Comparison of ENCODE assay signal across 25 cellular contexts in genomic region chr1:23062271-23062670, GRCh38. TPM values are rescaled to one million over a fixed set of nuclear protein-coding genes. Genes with fewer than 3 reads are reported as not detected.
"Had no signal": no experiment of that assay in that cellular context is flagged by ENCODE, and none has a peak within 500 bp of the region (broad histone marks: within the 10 kb centered on the region; RNA-seq: fewer than 3 reads in every experiment).

No MANE protein-coding gene starts in this region.

- H3K4me1 Mint-ChIP-seq: naive B cell; stimulated activated memory B cell treated with anti-CD40 and anti-IgM and Interleukin-4, amounts not matched to agents 10 μg/mL and 1 μg/mL and 100 μg/mL, for 72 hours; WTC11 had no signal

- H3K9me3 Mint-ChIP-seq: activated naive CD8-positive, alpha-beta T cell treated with anti-CD3 and anti-CD28 coated beads for 36 hours; activated T-helper 1 cell treated with anti-CD3 and anti-CD28 coated beads, Interleukin-12 subunit alpha, Interleukin-12 subunit beta, Interleukin-2, Interleukin-4 antibody, amounts not matched to agents 30 ng/mL and 10 ng/mL and 1 ng/mL, durations not matched to agents 14 hours and 24 hours and 36 hours; naive B cell; stimulated activated memory B cell treated with anti-CD40 and anti-IgM and Interleukin-4, amounts not matched to agents 10 μg/mL and 1 μg/mL and 100 μg/mL, for 72 hours; T-helper 2 cell treated with Interferon-gamma antibody and Interleukin-4, amounts not matched to agents 5 μg/mL and 100 μg/mL, for 36 hours; WTC11 had no signal

- H3K9ac ChIP-seq: parathyroid adenoma, SK-N-SH had no signal

- H3K27me3 ChIP-seq: esophagus squamous epithelium, spleen, upper lobe of left lung had no signal

- FAIRE-seq: colon, endometrium, TTC549 had no signal

- DNase-seq: activated CD4-positive, alpha-beta T cell treated with anti-CD3 and anti-CD28 coated beads for 36 hours; activated CD4-positive, alpha-beta T cell treated with anti-CD3 and anti-CD28 coated beads, Interleukin-2, amount 50 U/mL, for 48 hours; activated naive CD8-positive, alpha-beta T cell treated with anti-CD3 and anti-CD28 coated beads for 36 hours; amygdala; caudate nucleus; esophagus squamous epithelium; foreskin melanocyte; kidney glomerular epithelial cell; left ventricle myocardium superior; naive B cell; SK-N-SH; spleen; stimulated activated CD4-positive, alpha-beta T cell treated with anti-CD3 and anti-CD28 coated beads, Interleukin-4, amount 100 ng/mL, for 4 hours; upper lobe of left lung had no signal

- H3K9me3 ChIP-seq: esophagus squamous epithelium, SK-N-SH, spleen, thoracic aorta, upper lobe of left lung had no signal

- H3K27me3 Mint-ChIP-seq: activated CD4-positive, alpha-beta T cell treated with anti-CD3 and anti-CD28 coated beads for 36 hours; activated naive CD8-positive, alpha-beta T cell treated with anti-CD3 and anti-CD28 coated beads for 36 hours; naive B cell; stimulated activated memory B cell treated with anti-CD40 and anti-IgM and Interleukin-4, amounts not matched to agents 10 μg/mL and 1 μg/mL and 100 μg/mL, for 72 hours had no signal

- H3K4me2 ChIP-seq: SK-N-SH had no signal

- H3K4me3 ChIP-seq: esophagus squamous epithelium, spleen, thoracic aorta, upper lobe of left lung had no signal

- H3K27ac Mint-ChIP-seq: activated CD4-positive, alpha-beta T cell treated with anti-CD3 and anti-CD28 coated beads for 36 hours; activated naive CD8-positive, alpha-beta T cell treated with anti-CD3 and anti-CD28 coated beads for 36 hours; activated T-helper 1 cell treated with anti-CD3 and anti-CD28 coated beads, Interleukin-12 subunit alpha, Interleukin-12 subunit beta, Interleukin-2, Interleukin-4 antibody, amounts not matched to agents 30 ng/mL and 10 ng/mL and 1 ng/mL, durations not matched to agents 14 hours and 24 hours and 36 hours; stimulated activated memory B cell treated with anti-CD40 and anti-IgM and Interleukin-4, amounts not matched to agents 10 μg/mL and 1 μg/mL and 100 μg/mL, for 72 hours; T-helper 2 cell treated with Interferon-gamma antibody and Interleukin-4, amounts not matched to agents 5 μg/mL and 100 μg/mL, for 36 hours; WTC11 had no signal

- H2AFZ ChIP-seq: parathyroid adenoma had no signal

- H3K4me3 Mint-ChIP-seq: activated CD4-positive, alpha-beta T cell treated with anti-CD3 and anti-CD28 coated beads for 36 hours; activated naive CD8-positive, alpha-beta T cell treated with anti-CD3 and anti-CD28 coated beads for 36 hours; activated T-helper 1 cell treated with anti-CD3 and anti-CD28 coated beads, Interleukin-12 subunit alpha, Interleukin-12 subunit beta, Interleukin-2, Interleukin-4 antibody, amounts not matched to agents 30 ng/mL and 10 ng/mL and 1 ng/mL, durations not matched to agents 14 hours and 24 hours and 36 hours; naive B cell; stimulated activated memory B cell treated with anti-CD40 and anti-IgM and Interleukin-4, amounts not matched to agents 10 μg/mL and 1 μg/mL and 100 μg/mL, for 72 hours; T-helper 2 cell treated with Interferon-gamma antibody and Interleukin-4, amounts not matched to agents 5 μg/mL and 100 μg/mL, for 36 hours; WTC11 had no signal

- H3K27ac ChIP-seq: esophagus squamous epithelium, parathyroid adenoma, spleen, thoracic aorta, upper lobe of left lung had no signal

- ATAC-seq: activated CD4-positive, alpha-beta T cell treated with anti-CD3 and anti-CD28 coated beads for 36 hours; left ventricle myocardium superior; stimulated activated memory B cell treated with anti-CD40 and anti-IgM and Interleukin-4, amounts not matched to agents 10 μg/mL and 1 μg/mL and 100 μg/mL, for 72 hours; WTC11 had no signal

- H3K4me1 ChIP-seq: esophagus squamous epithelium, parathyroid adenoma, spleen, upper lobe of left lung had no signal

RNA-seq across cellular contexts. Expression of gene TEX46, which starts 46.6 kb away (rescaled TPM):
- total RNA-seq: activated naive CD8-positive, alpha-beta T cell treated with anti-CD3 and anti-CD28 coated beads for 36 hours; activated T-helper 1 cell treated with anti-CD3 and anti-CD28 coated beads, Interleukin-12 subunit alpha, Interleukin-12 subunit beta, Interleukin-2, Interleukin-4 antibody, amounts not matched to agents 30 ng/mL and 10 ng/mL and 1 ng/mL, durations not matched to agents 14 hours and 24 hours and 36 hours; esophagus squamous epithelium; left ventricle myocardium superior; mononuclear cell; renal cortical epithelial cell; spleen; thoracic aorta; upper lobe of left lung; WTC11 had no signal
- polyA plus RNA-seq: spleen had no signal
